ENCODE assay signal across 8 cellular contexts in the genomic region with DNA sequence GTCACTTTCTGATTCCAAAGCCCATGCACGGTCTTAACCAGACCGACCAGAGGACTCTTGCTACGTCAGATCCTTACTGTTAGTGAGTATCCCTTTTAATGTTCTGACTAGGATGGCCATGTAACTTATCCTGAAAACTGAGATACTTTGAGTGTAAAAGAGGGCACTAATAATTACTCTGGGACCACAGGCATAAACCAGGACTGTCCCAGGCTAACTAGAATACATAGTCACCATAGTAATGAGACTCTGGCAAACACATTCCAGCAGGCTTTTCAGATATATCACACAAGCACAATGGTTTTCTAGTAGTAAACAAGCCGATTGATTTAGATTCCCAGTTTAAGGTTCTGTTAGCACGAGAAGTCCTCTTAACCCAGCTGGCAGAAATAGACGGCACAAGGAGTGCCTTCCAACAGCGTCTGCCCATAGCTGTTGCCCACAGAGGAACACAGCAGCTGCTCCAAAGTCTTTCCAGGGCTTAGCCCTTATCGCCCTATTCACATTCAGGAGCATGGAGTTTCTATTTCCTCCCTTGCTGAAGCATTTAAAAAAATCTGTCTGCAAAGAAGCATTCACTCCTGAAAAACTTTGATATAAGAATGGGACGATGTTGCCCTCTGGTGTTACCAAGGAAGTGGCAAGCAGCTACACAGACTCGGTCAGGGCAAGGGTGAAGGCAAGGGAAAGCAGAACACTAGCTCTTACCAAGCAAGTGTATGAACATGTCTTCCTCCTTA.
A peak's percentile ranks its signal among the peaks of the same experiment; 100 is the strongest.
DNase-seq lines count a peak whose midpoint lies in the region; ATAC-seq and TF ChIP-seq lines count a peak whose summit lies in the region.

No MANE protein-coding gene starts in this region.

- DNase-seq in ELR (ENCODE audit: low read depth) (peak; percentile 76), MG63 (peak; percentile 11), astrocyte of the cerebellum (ENCODE audit: low read depth) (peak; percentile 64), iris pigment epithelial cell (ENCODE audit: low read depth) (peak; percentile 71), transverse colon (peak; percentile 53), NCI-H1694 (lab: John Stamatoyannopoulos, UW) (no peak), GM13976 (ENCODE audit: low spot score) (no peak)

- peak overlapping the region; percentile 41 to 74 (median 62) for H3K27ac ChIP-seq in transverse colon

- H3K27me3 ChIP-seq in MG63, result no peaks in the 10 kb centered on the region
- H3K27me3 ChIP-seq in transverse colon, result no peaks in the 10 kb centered on the region

- TF ChIP-seq POLR2A in transverse colon (IDR thresholded peaks at IDR 0.05), result no peak

- H3K9me3 ChIP-seq in MG63 (no peaks in the 10 kb centered on the region), transverse colon (no peaks in the 10 kb centered on the region)

- H3K4me3 ChIP-seq in MG63 (no peak overlapping the region), astrocyte of the cerebellum (ENCODE audit: low read depth, low read length) (no peak overlapping the region), transverse colon (peak overlapping the region in 1 of 4 donors; percentile 16)

- peak; percentile 73 for TF ChIP-seq CTCF in astrocyte of the cerebellum (IDR thresholded peaks at IDR 0.05; ENCODE audit: low read depth, low read length, missing control alignments)
- peak; percentile 15 to 80 (median 56) for TF ChIP-seq CTCF in transverse colon (IDR thresholded peaks at IDR 0.05)
- TF ChIP-seq CTCF in GM13976 (IDR thresholded peaks at IDR 0.05; ENCODE audit: borderline replicate concordance, control extremely low read depth, extremely low read depth, insufficient read depth, missing control alignments), result no peak

- intact Hi-C loops in transverse colon (cut with DNase I; ENCODE audit: low total_unique reads), result no loop called here

- in situ Hi-C loops in astrocyte of the cerebellum (cut with HindIII; ENCODE audit: low sequenced_read_pairs) (no loop called here), transverse colon (cut with MboI; ENCODE audit: low pct_ligation_motif_present in 1 of 4, low pct_unique_long_range_greater_than_20kb in 1 of 4, low sequenced_read_pairs in 3 of 4) (no loop called here), GM13976 (cut with MboI; ENCODE audit: low sequenced_read_pairs, unreplicated experiment) (no loop called here)

- no peak for TF ChIP-seq EP300 in transverse colon (IDR thresholded peaks at IDR 0.05; ENCODE audit: low read depth)

- H3K36me3 ChIP-seq in MG63 (no peaks in the 10 kb centered on the region), transverse colon (no peaks in the 10 kb centered on the region)

- H3K4me1 ChIP-seq in transverse colon, result peaks cover 0 to 18% (median 10%) of the 10 kb centered on the region in 4 donors

- ATAC-seq in HG03095 (IDR thresholded peaks at IDR 0.05; ENCODE audit: unreplicated experiment), result no peak

- WGBS in transverse colon (ENCODE audit: low coverage in 1 of 2), 2 donors, result 44 to 60% methylated on average over 3 to 10 of the region's 10 CpGs

Comparison
In these comparisons a context has a peak if more than half of its experiments do, and no peak if none do; other contexts are left out.
1. DNase-seq: peak in ELR (single experiment), MG63 (single experiment), astrocyte of the cerebellum (single experiment), iris pigment epithelial cell (single experiment) and transverse colon (single experiment); none in NCI-H1694 (single experiment) and GM13976 (single experiment).